29 cellular contexts compared by ENCODE assay signal in the genomic region with DNA sequence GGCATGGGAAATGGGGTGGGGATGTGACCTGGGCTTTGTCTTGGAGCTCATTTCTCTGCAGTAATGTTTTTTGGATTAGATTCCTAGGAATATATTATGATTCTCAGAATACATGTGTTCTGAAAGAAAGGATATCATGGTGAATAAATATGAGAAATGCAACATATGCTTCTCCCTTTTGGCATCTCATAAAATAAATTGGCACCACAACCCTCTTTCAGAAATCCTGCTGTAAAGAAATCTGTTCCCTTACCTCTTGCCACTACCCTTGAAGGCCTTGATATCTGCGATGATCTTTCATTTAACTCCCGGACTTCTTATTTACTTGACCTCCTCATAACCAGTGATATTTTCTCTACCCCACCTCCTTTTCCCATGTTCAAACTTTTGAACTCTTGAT.
"Had no signal": no experiment of that assay in that cellular context is flagged by ENCODE, and none has a peak within 500 bp of the region (broad histone marks: within the 10 kb centered on the region; RNA-seq: fewer than 3 reads in every experiment).

No MANE protein-coding gene starts in this region.

- H2AFZ ChIP-seq: neural progenitor cell, parathyroid adenoma had no signal

- H3K4me2 ChIP-seq: neural progenitor cell had no signal

- H3K4me3 Mint-ChIP-seq: natural killer cell; nephron; neural progenitor cell; stimulated activated effector memory CD8-positive, alpha-beta T cell treated with anti-CD3 and anti-CD28 coated beads, Interleukin-12 subunit alpha, Interleukin-12 subunit beta, amount 100 ng/mL, for 72 hours; stimulated activated naive B cell treated with anti-CD40 and anti-IgM and Interleukin-4, amounts not matched to agents 10 μg/mL and 1 μg/mL and 100 μg/mL, for 72 hours; stimulated activated naive CD8-positive, alpha-beta T cell treated with anti-CD3 and anti-CD28 coated beads, Interleukin-15, Interleukin-2, amounts not matched to agents 100 ng/mL and 50 ng/mL, for 24 hours; type B pancreatic cell had no signal

- H3K4me1 ChIP-seq: neural progenitor cell, parathyroid adenoma, psoas muscle, right lobe of liver, stomach, suprapubic skin, testis, tibial artery, transverse colon, upper lobe of right lung, uterus had no signal

- H3K4me1 Mint-ChIP-seq: natural killer cell; nephron; neural progenitor cell; stimulated activated effector memory CD8-positive, alpha-beta T cell treated with anti-CD3 and anti-CD28 coated beads, Interleukin-12 subunit alpha, Interleukin-12 subunit beta, amount 100 ng/mL, for 72 hours; stimulated activated naive B cell treated with anti-CD40 and anti-IgM and Interleukin-4, amounts not matched to agents 10 μg/mL and 1 μg/mL and 100 μg/mL, for 72 hours had no signal

- H3K9me3 Mint-ChIP-seq: natural killer cell; nephron; neural progenitor cell; stimulated activated effector memory CD8-positive, alpha-beta T cell treated with anti-CD3 and anti-CD28 coated beads, Interleukin-12 subunit alpha, Interleukin-12 subunit beta, amount 100 ng/mL, for 72 hours; stimulated activated naive B cell treated with anti-CD40 and anti-IgM and Interleukin-4, amounts not matched to agents 10 μg/mL and 1 μg/mL and 100 μg/mL, for 72 hours; stimulated activated naive CD8-positive, alpha-beta T cell treated with anti-CD3 and anti-CD28 coated beads, Interleukin-15, Interleukin-2, amounts not matched to agents 100 ng/mL and 50 ng/mL, for 24 hours; type B pancreatic cell had no signal

- H3K27me3 ChIP-seq: neural progenitor cell, ovary, right lobe of liver, sigmoid colon, stomach, suprapubic skin, testis, tibial artery, transverse colon, upper lobe of right lung, uterus had no signal

- H3K27ac Mint-ChIP-seq: natural killer cell; nephron; neural progenitor cell; progenitor cell of endocrine pancreas; stimulated activated effector memory CD8-positive, alpha-beta T cell treated with anti-CD3 and anti-CD28 coated beads, Interleukin-12 subunit alpha, Interleukin-12 subunit beta, amount 100 ng/mL, for 72 hours; stimulated activated naive B cell treated with anti-CD40 and anti-IgM and Interleukin-4, amounts not matched to agents 10 μg/mL and 1 μg/mL and 100 μg/mL, for 72 hours; stimulated activated naive CD8-positive, alpha-beta T cell treated with anti-CD3 and anti-CD28 coated beads, Interleukin-15, Interleukin-2, amounts not matched to agents 100 ng/mL and 50 ng/mL, for 24 hours; type B pancreatic cell had no signal

- H3K27me3 Mint-ChIP-seq: progenitor cell of endocrine pancreas, type B pancreatic cell had no signal

- H3K9ac ChIP-seq: neural progenitor cell, parathyroid adenoma had no signal

- H3K79me2 ChIP-seq: parathyroid adenoma had no signal

- H3K27ac ChIP-seq: neural progenitor cell, ovary, parathyroid adenoma, psoas muscle, right lobe of liver, sigmoid colon, stomach, suprapubic skin, testis, tibial artery, transverse colon, upper lobe of right lung, uterus had no signal

- DNase-seq: natural killer cell; occipital lobe; ovary; posterior cingulate gyrus; psoas muscle; right cardiac atrium; right lobe of liver; sigmoid colon; small intestine; stimulated activated CD4-positive, alpha-beta T cell treated with anti-CD3 and anti-CD28 coated beads, Interleukin-15, amount 100 ng/mL, for 24 hours; stimulated activated CD4-positive, alpha-beta T cell treated with anti-CD3 and anti-CD28 coated beads, Interleukin-2, amount 100 ng/mL, for 24 hours; stimulated activated CD4-positive, alpha-beta T cell treated with anti-CD3 and anti-CD28 coated beads, Interleukin-2, amount 100 ng/mL, for 48 hours; stimulated activated CD4-positive, alpha-beta T cell treated with anti-CD3 and anti-CD28 coated beads, Interleukin-4, amount 100 ng/mL, for 24 hours; stimulated activated naive B cell treated with anti-CD40 and anti-IgM and Interleukin-4, amounts not matched to agents 10 μg/mL and 1 μg/mL and 100 μg/mL, for 72 hours; stimulated activated naive CD4-positive, alpha-beta T cell treated with Interleukin-2 at 50 U/mL for 16 hours; stomach; testis; tibial artery; transverse colon; upper lobe of right lung; uterus had no signal

- H3K9me3 ChIP-seq: ovary, psoas muscle, right lobe of liver, sigmoid colon, stomach, suprapubic skin, testis, tibial artery, transverse colon, upper lobe of right lung, uterus had no signal

- H3K36me3 Mint-ChIP-seq: natural killer cell; neural progenitor cell; stimulated activated effector memory CD8-positive, alpha-beta T cell treated with anti-CD3 and anti-CD28 coated beads, Interleukin-12 subunit alpha, Interleukin-12 subunit beta, amount 100 ng/mL, for 72 hours; stimulated activated naive B cell treated with anti-CD40 and anti-IgM and Interleukin-4, amounts not matched to agents 10 μg/mL and 1 μg/mL and 100 μg/mL, for 72 hours; type B pancreatic cell had no signal
